Comparison of ENCODE assay signal across 10 cellular contexts in the genomic region with DNA sequence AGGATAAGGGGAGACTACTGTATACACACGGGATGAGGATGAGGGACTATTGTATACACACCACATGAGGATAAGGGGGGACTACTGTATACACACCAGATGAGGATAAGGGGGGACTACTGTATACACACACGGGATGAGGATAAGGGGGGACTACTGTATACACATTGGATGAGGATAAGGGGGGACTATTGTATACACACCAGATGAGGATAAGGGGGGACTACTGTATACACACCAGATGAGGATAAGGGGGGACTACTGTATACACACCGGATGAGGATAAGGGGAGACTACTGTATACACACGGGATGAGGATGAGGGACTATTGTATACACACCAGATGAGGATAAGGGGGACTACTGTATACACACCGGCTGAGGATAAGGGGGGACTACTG. TPM values are rescaled to one million over a fixed set of nuclear protein-coding genes. Genes with fewer than 3 reads are reported as not detected.
A peak's percentile ranks its signal among the peaks of the same experiment; 100 is the strongest.
DNase-seq lines count a peak whose midpoint lies in the region; ATAC-seq, FAIRE-seq and TF ChIP-seq lines count a peak whose summit lies in the region.
"Not testable (repeated sequence)": the region's sequence is repeated elsewhere in the genome, so short reads cannot be mapped to it uniquely, and the experiment has no call there.
"Had no signal": no experiment of that assay in that cellular context is flagged by ENCODE, and none has a peak within 500 bp of the region (broad histone marks: within the 10 kb centered on the region; RNA-seq: fewer than 3 reads in every experiment).

No MANE protein-coding gene starts in this region.

- H3K4me3 Mint-ChIP-seq in memory B cell = not testable (repeated sequence)

- not testable (repeated sequence) for H4K8ac ChIP-seq in H1 (ENCODE audit: extremely low read depth, insufficient read depth, low read length)

- not testable (repeated sequence) for H4K20me1 ChIP-seq in Karpas-422 (ENCODE audit: insufficient read depth, low read depth, low read length); GM12878 (ENCODE audit: control insufficient read depth, insufficient read depth)
- H4K20me1 ChIP-seq in H1 (replicated peaks in 1 of 2; ENCODE audit: control insufficient read depth in 1 of 2, insufficient read depth in 2 of 2, low read length in 2 of 2) = peaks cover 10 to 25% of the 10 kb centered on the region in 2 experiments

- H2BK20ac ChIP-seq in H1 (ENCODE audit: low read length) = not testable (repeated sequence)

- H3K79me1 ChIP-seq in H1 (ENCODE audit: low read depth, low read length) = not testable (repeated sequence)

- CTCF ChIA-PET in A549 (lab: Yijun Ruan, JAX); GM12878 (lab: Yijun Ruan, JAX); H1 (lab: Charles Lee; ENCODE audit: partially characterized antibody): not testable (repeated sequence)

- H3K36me3 Mint-ChIP-seq in memory B cell = peaks cover 24% of the 10 kb centered on the region

- not testable (repeated sequence) for BruUV-seq in GM12878 (replicated peaks; lab: Mats Ljungman, UMichigan)

- POLR2A ChIA-PET in A549 (lab: Yijun Ruan, JAX); GM12878 (lab: Charles Lee); H1 (lab: Charles Lee; ENCODE audit: partially characterized antibody): not testable (repeated sequence)

- H2AK5ac ChIP-seq in H1 (ENCODE audit: low read depth, low read length) = not testable (repeated sequence)

- H3K4ac ChIP-seq in H1 (replicated peaks; ENCODE audit: insufficient read length, low read depth, low read length) = not testable (repeated sequence)

- not testable (repeated sequence) for TF ChIP-seq CTCF in A549 (IDR thresholded peaks at IDR 0.05); GM12878 (IDR thresholded peaks at IDR 0.05 in 2 of 3, conservative IDR thresholded peaks at IDR 0.05 in 1 of 3; ENCODE audit: control insufficient read depth in 2 of 3, extremely low read depth in 1 of 3, insufficient read depth in 1 of 3, low read depth in 3 of 3, low read length in 3 of 3); H1 (IDR thresholded peaks at IDR 0.05; ENCODE audit: control extremely low read depth in 1 of 3, insufficient read depth in 1 of 3, low read depth in 1 of 3, low read length in 3 of 3)

- not testable (repeated sequence) for H3K4me3 ChIP-seq in A549; Karpas-422 (ENCODE audit: low read length); GM12878; H1 (ENCODE audit: extremely low read depth in 1 of 4, insufficient read depth in 2 of 4, low read depth in 3 of 4, low read length in 4 of 4)

- H3K27me3 Mint-ChIP-seq in memory B cell = not testable (repeated sequence)

- not testable (repeated sequence) for H3K27ac ChIP-seq in A549; Karpas-422 (ENCODE audit: low read length); GM12878 (ENCODE audit: control insufficient read depth, insufficient read depth); H1 (ENCODE audit: low read depth, low read length)

- H3K27me3 ChIP-seq in Karpas-422 (ENCODE audit: low read length); GM12878 (replicated peaks in 1 of 2; ENCODE audit: control insufficient read depth in 2 of 2, insufficient read depth in 2 of 2, low read length in 1 of 2); H1 (replicated peaks in 1 of 4; ENCODE audit: control insufficient read depth in 3 of 4, extremely low read depth in 1 of 4, insufficient read depth in 3 of 4, low read length in 3 of 4): not testable (repeated sequence)

- RAD21 ChIA-PET in GM12878 (lab: Charles Lee; ENCODE audit: unreplicated experiment) = not testable (repeated sequence)

- H3K23ac ChIP-seq in H1 (ENCODE audit: insufficient read length) = not testable (repeated sequence)

- FAIRE-seq in A549 (lab: Jason Lieb, UNC) (peak; percentile 89), GM12891 (lab: Jason Lieb, UNC) (peak; percentile 81), RCC 7860 (lab: Jason Lieb, UNC) (peak; percentile 26), GM12878 (lab: Jason Lieb, UNC) (peak; percentile 97), H1 (lab: Jason Lieb, UNC) (peak; percentile 81), urothelium cell line (lab: Jason Lieb, UNC) (peak; percentile 99)

- H2BK15ac ChIP-seq in H1 (ENCODE audit: low read length) = not testable (repeated sequence)

- H3K4me1 Mint-ChIP-seq in memory B cell = peaks cover 19% of the 10 kb centered on the region

- not testable (repeated sequence) for H2BK5ac ChIP-seq in H1 (ENCODE audit: low read depth, low read length)

- in situ Hi-C loops in GM12878 (cut with MboI) = not testable (repeated sequence)

- TF ChIP-seq POLR2A in A549 (IDR thresholded peaks at IDR 0.05; ENCODE audit: low read length); GM12891 (IDR thresholded peaks at IDR 0.05; ENCODE audit: low read depth, low read length); GM12878 (IDR thresholded peaks at IDR 0.05; ENCODE audit: low read depth, low read length); H1 (IDR thresholded peaks at IDR 0.05; ENCODE audit: control extremely low read depth in 1 of 2, low read depth in 2 of 2, low read length in 2 of 2): not testable (repeated sequence)

- H3K9me3 ChIP-seq in A549 = peaks cover 18% of the 10 kb centered on the region
- H3K9me3 ChIP-seq in Karpas-422 (ENCODE audit: low read length); GM12878 (replicated peaks; ENCODE audit: control insufficient read depth, insufficient read depth, low read length); H1 (ENCODE audit: insufficient read depth in 2 of 2, low read depth in 1 of 2, low read length in 1 of 2): not testable (repeated sequence)

- not testable (repeated sequence) for H3K18ac ChIP-seq in H1 (ENCODE audit: extremely low read depth, low read length)

- H2AFZ ChIP-seq in Karpas-422 (ENCODE audit: low read length); GM12878 (ENCODE audit: control insufficient read depth, low read depth, low read length); H1 (ENCODE audit: low read length): not testable (repeated sequence)

- WGBS in A549 (ENCODE audit: missing lambda C conversion rate) = 85% methylated on average over 5 of the region's 5 CpGs
- WGBS in GM12878 (ENCODE audit: insufficient coverage, insufficient replicate concordance, low lambda C conversion rate, missing lambda C conversion rate) = 90% methylated on average over 5 of the region's 5 CpGs
- WGBS in H1 (ENCODE audit: extremely low coverage in 1 of 2, insufficient coverage in 1 of 2, insufficient read length in 1 of 2, insufficient replicate concordance in 2 of 2, low coverage in 1 of 2, low lambda C conversion rate in 2 of 2, missing lambda C conversion rate in 1 of 2), 2 experiments = 87% methylated on average over 5 of the region's 5 CpGs; no CpG with 5 or more reads in 1 of the 2 experiments

- intact Hi-C loops in GM12878 (cut with micrococcal nuclease; ENCODE audit: unreplicated experiment) = not testable (repeated sequence)

- H3K9me3 Mint-ChIP-seq in memory B cell = not testable (repeated sequence)

- H3K14ac ChIP-seq in H1 (ENCODE audit: insufficient read length) = not testable (repeated sequence)

- not testable (repeated sequence) for H3K9me2 ChIP-seq in Karpas-422 (replicated peaks; ENCODE audit: insufficient read depth, low read length)

- peak in 1 of 2 experiments; percentile 29 for DNase-seq in A549 (ENCODE audit: low read depth in 1 of 2, low spot score in 1 of 2)
- not testable (repeated sequence) for DNase-seq in GM12891 (ENCODE audit: insufficient read length, low spot score); RCC 7860 (ENCODE audit: low spot score); GM12878 (ENCODE audit: low read depth, low spot score); H1 (ENCODE audit: low read depth in 1 of 2, low spot score in 2 of 2); memory B cell (ENCODE audit: low spot score in 2 of 2); urothelium cell line (ENCODE audit: low spot score)
- peak; percentile 63 for DNase-seq in Karpas-422

- H3K9ac ChIP-seq in Karpas-422 (ENCODE audit: low read length); GM12878 (ENCODE audit: control insufficient read depth, insufficient read depth, low read length); H1 (replicated peaks in 1 of 4; ENCODE audit: extremely low read depth in 1 of 4, low read depth in 3 of 4, low read length in 3 of 4): not testable (repeated sequence)

- not testable (repeated sequence) for TF ChIP-seq RAD21 in A549 (conservative IDR thresholded peaks at IDR 0.05 in 1 of 2, IDR thresholded peaks at IDR 0.05 in 1 of 2); GM12878 (IDR thresholded peaks at IDR 0.05; ENCODE audit: insufficient read depth, low read depth, low read length); H1 (IDR thresholded peaks at IDR 0.05 in 1 of 2, conservative IDR thresholded peaks at IDR 0.05 in 1 of 2; ENCODE audit: low read depth in 2 of 2, low read length in 2 of 2)

- not testable (repeated sequence) for ATAC-seq in A549; GM12878; memory B cell (ENCODE audit: low read depth)

- H2BK12ac ChIP-seq in H1 (ENCODE audit: low read depth, low read length) = not testable (repeated sequence)

- H2BK120ac ChIP-seq in H1 (replicated peaks; ENCODE audit: low read depth, low read length) = not testable (repeated sequence)

- not testable (repeated sequence) for H4K91ac ChIP-seq in H1 (replicated peaks; ENCODE audit: insufficient read length, low read length)

- not testable (repeated sequence) for H3K79me2 ChIP-seq in Karpas-422 (ENCODE audit: low read length); GM12878 (ENCODE audit: control insufficient read depth, insufficient read depth, low read length); H1 (ENCODE audit: control insufficient read depth in 1 of 2, insufficient read depth in 2 of 2, low read length in 2 of 2)

- H3K27ac Mint-ChIP-seq in memory B cell = peak overlapping the region; percentile 45

- H3K56ac ChIP-seq in H1 (replicated peaks; ENCODE audit: insufficient read length, low read depth, low read length) = not testable (repeated sequence)

- H3K36me3 ChIP-seq in Karpas-422 (ENCODE audit: insufficient read depth, low read length) = not testable (repeated sequence)
- peaks cover 15 to 59% of the 10 kb centered on the region in 2 experiments for H3K36me3 ChIP-seq in GM12878 (ENCODE audit: control insufficient read depth in 2 of 2, insufficient read depth in 2 of 2, low read length in 1 of 2)
- peaks cover 25 to 72% (median 62%) of the 10 kb centered on the region in 4 experiments for H3K36me3 ChIP-seq in H1 (ENCODE audit: control insufficient read depth in 2 of 4, insufficient read depth in 4 of 4, low read length in 3 of 4)

- H4K5ac ChIP-seq in H1 (ENCODE audit: insufficient read length, low read depth, low read length) = not testable (repeated sequence)

- TF ChIP-seq EP300 in A549 (IDR thresholded peaks at IDR 0.05); GM12878 (IDR thresholded peaks at IDR 0.05; ENCODE audit: borderline replicate concordance in 1 of 2, control insufficient read depth in 1 of 2, low read depth in 2 of 2, low read length in 2 of 2); H1 (IDR thresholded peaks at IDR 0.05; ENCODE audit: borderline replicate concordance in 1 of 2, low read depth in 2 of 2, low read length in 2 of 2): not testable (repeated sequence)

- not testable (repeated sequence) for H3K4me2 ChIP-seq in A549; Karpas-422 (ENCODE audit: low read depth, low read length, poor library complexity, severe bottlenecking); GM12878 (ENCODE audit: control insufficient read depth, insufficient read depth); H1 (ENCODE audit: insufficient read depth in 1 of 2, low read depth in 2 of 2, low read length in 2 of 2)

- SMC1A ChIA-PET in GM12878 (lab: Charles Lee; ENCODE audit: uncharacterized antibody, unreplicated experiment) = not testable (repeated sequence)

- not testable (repeated sequence) for H3K23me2 ChIP-seq in H1 (ENCODE audit: low read depth, low read length)

- not testable (repeated sequence) for H3K4me1 ChIP-seq in A549; Karpas-422 (ENCODE audit: low read length); GM12878 (ENCODE audit: control insufficient read depth, insufficient read depth, low read length); H1 (replicated peaks in 1 of 4; ENCODE audit: control insufficient read depth in 3 of 4, insufficient read depth in 4 of 4, low read length in 3 of 4)

RNA-seq across cellular contexts. Expression of gene CLPTM1L, which starts 11.6 kb away (rescaled TPM):
- 171 and 175 TPM in 2 replicates for polyA plus RNA-seq in A549 (2011; rRNA removed)
- 242 and 287 TPM in 2 replicates for polyA plus RNA-seq in A549 (2012; cell fraction: cytosol; rRNA removed)
- 283 and 294 TPM in 2 replicates for polyA plus RNA-seq in A549 (2012; cell fraction: nucleus; rRNA removed)
- polyA plus RNA-seq in A549 (2017; fragmentation: RNase III; extraction: RNeasy Plus Mini Kit Qiagen cat#74134 plus additional on column Dnase treatment) = 169 to 194 TPM (median 173 TPM) in 3 replicates
- polyA minus RNA-seq in A549 (2011; rRNA and poly(A)+ RNA removed) = 233 and 279 TPM in 2 replicates
- polyA plus RNA-seq in GM12891 (2012; ENCODE audit: low read depth, missing spikeins) = 51.8 TPM
- 141 and 164 TPM in 2 replicates for total RNA-seq in Karpas-422 (2014; rRNA removed; shearing (Covaris generic); ENCODE audit: low replicate concordance)
- total RNA-seq in GM12878 (2013; cell fraction: nucleolus; rRNA removed) = 93.2 and 118 TPM in 2 replicates
- 266 and 278 TPM in 2 replicates for total RNA-seq in GM12878 (2014; rRNA removed)
- total RNA-seq in GM12878 (2014; rRNA removed; fragmentation: Illumina TruSeq; extraction: Trizol) = 142 and 171 TPM in 2 replicates
- 140 and 147 TPM in 2 replicates for total RNA-seq in GM12878 (2021)
- 72.4 TPM for polyA plus RNA-seq in GM12878 (2011; ENCODE audit: low read depth)
- 80.8 and 124 TPM in 2 replicates for polyA plus RNA-seq in GM12878 (2011; rRNA removed)
- 135 and 191 TPM in 2 replicates for polyA plus RNA-seq in GM12878 (2011; cell fraction: cytosol; rRNA removed)
- polyA plus RNA-seq in GM12878 (2011; cell fraction: nucleus; rRNA removed) = 148 and 184 TPM in 2 replicates
- polyA plus RNA-seq in GM12878 (2012) = 82.8 and 110 TPM in 2 replicates
- 87.8 and 163 TPM in 2 replicates for polyA plus RNA-seq in GM12878 (2014; fragmentation: Illumina TruSeq; extraction: Trizol)
- 10 to 100 TPM in 1 of 2 experiments, 1 to 10 TPM in 1; 2.9 to 22.8 TPM for polyA plus RNA-seq in GM12878 (2014; fragmentation: Nextera tagmentation; extraction: Ambion mirVana)
- 195 and 219 TPM in 2 replicates for polyA plus RNA-seq in GM12878 (2014; rRNA removed)
- polyA plus RNA-seq in GM12878 (2016; fragmentation: Nextera tagmentation; extraction: Ambion mirVana) = 10 to 100 TPM; 34.2 to 39.9 TPM
- polyA minus RNA-seq in GM12878 (2011; rRNA and poly(A)+ RNA removed) = 125 and 188 TPM in 2 replicates
- polyA minus RNA-seq in GM12878 (2011; cell fraction: cytosol; rRNA and poly(A)+ RNA removed) = 55.8 and 65.4 TPM in 2 replicates
- polyA minus RNA-seq in GM12878 (2011; cell fraction: nucleus; rRNA and poly(A)+ RNA removed) = 43.2 and 68.0 TPM in 2 replicates
- 102 and 109 TPM in 2 replicates for total RNA-seq in H1 (2021; fragmentation: NEBNext Ultra II Directional; extraction: Animal tissue kit (Norgen Biotek cat#: 25700))
- polyA plus RNA-seq in H1 (2011; rRNA removed) = 119 and 122 TPM in 2 replicates
- 110 TPM for polyA plus RNA-seq in H1 (2011; cell fraction: cytosol; rRNA removed)
- 138 TPM for polyA plus RNA-seq in H1 (2011; cell fraction: nucleus; rRNA removed)
- 78.3 to 114 TPM (median 89.5 TPM) in 4 replicates for polyA plus RNA-seq in H1 (2012, experiment 1 of 2)
- 134 TPM for polyA plus RNA-seq in H1 (2012, experiment 2 of 2)
- 79.2 TPM for polyA plus RNA-seq in H1 (2013, experiment 1 of 2)
- polyA plus RNA-seq in H1 (2013, experiment 2 of 2) = 82.6 TPM
- polyA minus RNA-seq in H1 (2011; rRNA and poly(A)+ RNA removed) = 97.1 and 170 TPM in 2 replicates
- 66.9 TPM for polyA minus RNA-seq in H1 (2011; cell fraction: cytosol; rRNA and poly(A)+ RNA removed)
- polyA minus RNA-seq in H1 (2011; cell fraction: nucleus; rRNA and poly(A)+ RNA removed) = 56.8 TPM

RNA-seq across cellular contexts. Expression of gene TERT, which starts 38.4 kb away (rescaled TPM):
- polyA plus RNA-seq in A549 (2011; rRNA removed) = 1.1 and 1.2 TPM in 2 replicates
- 6.2 and 7.5 TPM in 2 replicates for polyA plus RNA-seq in A549 (2012; cell fraction: cytosol; rRNA removed)
- polyA plus RNA-seq in A549 (2012; cell fraction: nucleus; rRNA removed) = 36.4 and 48.1 TPM in 2 replicates
- polyA plus RNA-seq in A549 (2017; fragmentation: RNase III; extraction: RNeasy Plus Mini Kit Qiagen cat#74134 plus additional on column Dnase treatment) = 3.9 to 5.2 TPM (median 4.0 TPM) in 3 replicates
- polyA minus RNA-seq in A549 (2011; rRNA and poly(A)+ RNA removed) = 1.2 and 2.3 TPM in 2 replicates
- polyA plus RNA-seq in GM12891 (2012; ENCODE audit: low read depth, missing spikeins) = 0.22 TPM
- 2.2 and 3.3 TPM in 2 replicates for total RNA-seq in Karpas-422 (2014; rRNA removed; shearing (Covaris generic); ENCODE audit: low replicate concordance)
- total RNA-seq in GM12878 (2013; cell fraction: nucleolus; rRNA removed) = 29.3 and 36.2 TPM in 2 replicates
- 8.6 and 9.0 TPM in 2 replicates for total RNA-seq in GM12878 (2014; rRNA removed)
- 3.4 and 3.5 TPM in 2 replicates for total RNA-seq in GM12878 (2014; rRNA removed; fragmentation: Illumina TruSeq; extraction: Trizol)
- 14.8 and 21.5 TPM in 2 replicates for total RNA-seq in GM12878 (2021)
- polyA plus RNA-seq in GM12878 (2011; ENCODE audit: low read depth) = 0.05 TPM
- 2.4 and 3.8 TPM in 2 replicates for polyA plus RNA-seq in GM12878 (2011; rRNA removed)
- 4.6 and 8.2 TPM in 2 replicates for polyA plus RNA-seq in GM12878 (2011; cell fraction: cytosol; rRNA removed)
- 52.7 and 80.1 TPM in 2 replicates for polyA plus RNA-seq in GM12878 (2011; cell fraction: nucleus; rRNA removed)
- polyA plus RNA-seq in GM12878 (2012) = 0.95 and 1.0 TPM in 2 replicates
- 0.57 and 2.4 TPM in 2 replicates for polyA plus RNA-seq in GM12878 (2014; fragmentation: Illumina TruSeq; extraction: Trizol)
- polyA plus RNA-seq in GM12878 (2014; fragmentation: Nextera tagmentation; extraction: Ambion mirVana) = under 1 TPM; 0.08 to 0.55 TPM
- 17.4 and 17.8 TPM in 2 replicates for polyA plus RNA-seq in GM12878 (2014; rRNA removed)
- polyA plus RNA-seq in GM12878 (2016; fragmentation: Nextera tagmentation; extraction: Ambion mirVana) = 1 to 10 TPM; 6.1 to 6.5 TPM
- 1.9 and 5.6 TPM in 2 replicates for polyA minus RNA-seq in GM12878 (2011; rRNA and poly(A)+ RNA removed)
- 3.5 and 6.3 TPM in 2 replicates for polyA minus RNA-seq in GM12878 (2011; cell fraction: cytosol; rRNA and poly(A)+ RNA removed)
- 10.5 and 15.5 TPM in 2 replicates for polyA minus RNA-seq in GM12878 (2011; cell fraction: nucleus; rRNA and poly(A)+ RNA removed)
- total RNA-seq in H1 (2021; fragmentation: NEBNext Ultra II Directional; extraction: Animal tissue kit (Norgen Biotek cat#: 25700)) = 21.0 and 23.1 TPM in 2 replicates
- 13.1 and 23.0 TPM in 2 replicates for polyA plus RNA-seq in H1 (2011; rRNA removed)
- 19.3 TPM for polyA plus RNA-seq in H1 (2011; cell fraction: cytosol; rRNA removed)
- polyA plus RNA-seq in H1 (2011; cell fraction: nucleus; rRNA removed) = 70.1 TPM
- polyA plus RNA-seq in H1 (2012, experiment 1 of 2) = 11.6 to 23.1 TPM (median 17.1 TPM) in 4 replicates
- polyA plus RNA-seq in H1 (2012, experiment 2 of 2) = 10.2 TPM
- 16.6 TPM for polyA plus RNA-seq in H1 (2013, experiment 1 of 2)
- polyA plus RNA-seq in H1 (2013, experiment 2 of 2) = 13.5 TPM
- polyA minus RNA-seq in H1 (2011; rRNA and poly(A)+ RNA removed) = 12.3 and 13.0 TPM in 2 replicates
- polyA minus RNA-seq in H1 (2011; cell fraction: cytosol; rRNA and poly(A)+ RNA removed) = 20.2 TPM
- 38.0 TPM for polyA minus RNA-seq in H1 (2011; cell fraction: nucleus; rRNA and poly(A)+ RNA removed)
- total RNA-seq: IMR-90 had no signal
- polyA plus RNA-seq: CD4-positive, CD25-positive, alpha-beta regulatory T cell; IMR-90 had no signal
